Comparison of ENCODE assay signal across 1 cellular context in the genomic region with DNA sequence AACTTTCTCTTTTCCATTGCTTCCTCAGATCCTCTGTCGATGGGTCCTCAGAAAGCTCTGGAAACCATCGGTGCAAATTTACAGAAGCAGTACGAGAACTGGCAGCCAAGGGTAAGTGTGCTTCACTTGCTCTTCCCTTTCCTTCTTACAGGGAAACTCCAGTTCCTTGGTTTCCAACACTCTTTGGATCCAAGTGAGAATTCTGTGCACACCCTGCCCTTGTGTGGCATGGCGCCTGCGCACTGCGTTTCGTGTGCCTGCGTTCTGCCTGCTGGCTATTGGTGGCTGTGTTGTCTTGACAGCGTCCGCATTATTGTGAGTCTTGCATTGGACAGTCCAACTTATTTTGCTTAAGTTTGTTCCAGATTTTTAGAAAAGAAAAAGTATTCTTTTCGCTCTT.
A peak's percentile ranks its signal among the peaks of the same experiment; 100 is the strongest.
TF ChIP-seq lines count a peak whose summit lies in the region.

No MANE protein-coding gene starts in this region.

TF ChIP-seq in HEK293, 187 proteins besides CTCF, POLR2A, EP300 and RAD21 (continued from another document):
- no peak for TF ChIP-seq ZNF580 (tag by site-specific recombination; IDR thresholded peaks at IDR 0.05)
- no peak for TF ChIP-seq ZNF350 (tag by site-specific recombination; IDR thresholded peaks at IDR 0.05)
- TF ChIP-seq PRDM1 (tag by site-specific recombination; IDR thresholded peaks at IDR 0.05) = peak; percentile 54; the same call in 1 of the 2 replicates
- TF ChIP-seq ZNF654 (tag by site-specific recombination; IDR thresholded peaks at IDR 0.05; ENCODE audit: low read depth) = no peak
- no peak for TF ChIP-seq ZNF449 (tag by site-specific recombination; IDR thresholded peaks at IDR 0.05)
